Comparison of ENCODE assay signal across 8 cellular contexts in the genomic region with DNA sequence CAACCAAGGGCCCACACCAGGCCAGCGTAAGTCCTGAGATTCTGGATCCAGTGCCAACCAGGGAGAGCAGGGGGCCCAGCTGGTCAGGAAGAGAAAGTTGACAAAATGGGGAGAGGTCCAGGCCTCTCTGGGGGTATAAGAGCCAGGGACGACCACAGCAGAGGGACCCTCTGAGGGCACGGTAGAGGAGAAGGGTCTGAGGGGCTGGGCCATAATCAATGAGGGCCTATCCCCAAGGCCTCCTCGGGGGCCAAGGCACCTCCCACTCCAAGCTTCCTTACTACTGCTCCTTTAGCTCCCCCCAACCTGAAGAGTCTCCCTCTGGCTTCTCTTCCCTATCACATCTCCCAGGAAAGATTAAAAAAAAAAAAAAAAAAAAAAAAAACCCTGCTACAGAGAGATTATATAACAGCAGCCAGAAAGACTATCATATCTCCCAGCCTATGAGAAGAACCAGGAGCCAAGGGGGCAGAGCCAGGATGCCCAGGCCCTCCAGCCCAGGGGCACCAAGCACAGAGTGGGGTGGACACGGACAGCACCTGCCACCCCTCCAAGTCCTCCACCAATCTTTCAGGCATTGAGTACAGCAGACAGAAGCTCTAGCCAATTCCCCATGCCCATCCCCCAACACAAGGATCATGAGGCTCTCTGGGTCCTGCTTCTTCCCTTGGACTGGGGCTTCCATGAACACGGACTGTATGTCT. TPM values are rescaled to one million over a fixed set of nuclear protein-coding genes. Genes with fewer than 3 reads are reported as not detected.
DNase-seq lines count a peak whose midpoint lies in the region; ATAC-seq and TF ChIP-seq lines count a peak whose summit lies in the region.

No MANE protein-coding gene starts in this region.

- H3K27ac ChIP-seq in angular gyrus (ENCODE audit: low read depth, low read length) (peak overlapping the region; percentile 75), lung (ENCODE audit: low read depth in 1 of 2, low read length in 1 of 2) (peak overlapping the region; percentile 17 to 99), thymus (ENCODE audit: low read depth) (no peak overlapping the region)

- CTCF ChIA-PET in activated CD8-positive, alpha-beta memory T cell treated with anti-CD3 and anti-CD28 coated beads, Interleukin-2, amount 10 ng/mL, durations not matched to agents 7 days and 5 days (lab: Charles Lee): interaction anchor here (1.0 to 18.2 kb wide), 6 partner anchors 11 to 228 kb away, joined by 3 to 372 read pairs (median 5); no protein-coding TSS in a partner anchor

- H3K4me1 ChIP-seq in lung (ENCODE audit: control insufficient read depth in 2 of 2, insufficient read depth in 2 of 2, low read length in 2 of 2) (peaks cover 46 to 60% of the 10 kb centered on the region in 2 donors), thymus (ENCODE audit: control insufficient read depth, insufficient read depth, low read length) (peaks cover 75% of the 10 kb centered on the region)

- peaks cover 0 to 4% of the 10 kb centered on the region in 2 donors for H3K36me3 ChIP-seq in lung (ENCODE audit: control insufficient read depth in 2 of 2, insufficient read depth in 2 of 2, low read length in 2 of 2)
- H3K36me3 ChIP-seq in thymus (ENCODE audit: control insufficient read depth, insufficient read depth): peaks cover 15% of the 10 kb centered on the region

- H3K9me3 ChIP-seq in lung (ENCODE audit: control insufficient read depth in 2 of 2, insufficient read depth in 1 of 2, low read length in 1 of 2) (no peaks in the 10 kb centered on the region), thymus (ENCODE audit: control insufficient read depth) (peaks cover 2% of the 10 kb centered on the region)

- peaks cover 18% of the 10 kb centered on the region for H3K36me3 Mint-ChIP-seq in activated CD8-positive, alpha-beta memory T cell treated with anti-CD3 and anti-CD28 coated beads, Interleukin-2, amount 10 ng/mL, durations not matched to agents 7 days and 5 days

- H3K4me3 Mint-ChIP-seq in activated CD8-positive, alpha-beta memory T cell treated with anti-CD3 and anti-CD28 coated beads, Interleukin-2, amount 10 ng/mL, durations not matched to agents 7 days and 5 days: peak overlapping the region; percentile 88

- no peaks in the 10 kb centered on the region for H3K27me3 Mint-ChIP-seq in activated CD8-positive, alpha-beta memory T cell treated with anti-CD3 and anti-CD28 coated beads, Interleukin-2, amount 10 ng/mL, durations not matched to agents 7 days and 5 days

- H3K4me3 ChIP-seq in lung: peak overlapping the region; percentile 21
- peak overlapping the region; percentile 99 for H3K4me3 ChIP-seq in thymus (ENCODE audit: low read length)

- no peaks in the 10 kb centered on the region for H3K27me3 ChIP-seq in lung (ENCODE audit: control insufficient read depth, insufficient read depth)
- H3K27me3 ChIP-seq in thymus (ENCODE audit: control insufficient read depth, insufficient read depth): no peaks in the 10 kb centered on the region

- H3K4me1 Mint-ChIP-seq in activated CD8-positive, alpha-beta memory T cell treated with anti-CD3 and anti-CD28 coated beads, Interleukin-2, amount 10 ng/mL, durations not matched to agents 7 days and 5 days: peaks cover 75% of the 10 kb centered on the region

- H3K27ac Mint-ChIP-seq in activated CD8-positive, alpha-beta memory T cell treated with anti-CD3 and anti-CD28 coated beads, Interleukin-2, amount 10 ng/mL, durations not matched to agents 7 days and 5 days: peak overlapping the region; percentile 50

- TF ChIP-seq CTCF in lung (IDR thresholded peaks at IDR 0.05; ENCODE audit: control extremely low read depth, extremely low read depth): no peak

- H3K9me3 Mint-ChIP-seq in activated CD8-positive, alpha-beta memory T cell treated with anti-CD3 and anti-CD28 coated beads, Interleukin-2, amount 10 ng/mL, durations not matched to agents 7 days and 5 days (ENCODE audit: low read depth): no peaks in the 10 kb centered on the region

- 41 to 53% methylated on average over 6 of the region's 6 CpGs for WGBS in lung, 2 donors
- WGBS in thymus: 79% methylated on average over 6 of the region's 6 CpGs

- no peak for DNase-seq in activated CD8-positive, alpha-beta memory T cell treated with anti-CD3 and anti-CD28 coated beads, Interleukin-2, amount 10 ng/mL, durations not matched to agents 7 days and 5 days
- DNase-seq in activated CD8-positive, alpha-beta memory T cell treated with anti-CD3 and anti-CD28 coated beads, Interleukin-2, amount 50 U/mL, for 4 hours: no peak
- DNase-seq in lung (ENCODE audit: low spot score) (no peak), NCI-H187 treated with DMSO at 0.1 percent for 48 hours (lab: John Stamatoyannopoulos, UW) (no peak)
- DNase-seq in NK-92 treated with Interleukin-12 subunit alpha and Interleukin-12 subunit beta, amount 100 ng/mL, for 24 hours (lab: John Stamatoyannopoulos, UW): no peak

- ATAC-seq in activated CD8-positive, alpha-beta memory T cell treated with anti-CD3 and anti-CD28 coated beads, Interleukin-2, amount 10 ng/mL, durations not matched to agents 7 days and 5 days: no peak
- ATAC-seq in lung (ENCODE audit: insufficient read depth, low FRiP score) (no peak), HG03045 (IDR thresholded peaks at IDR 0.05; ENCODE audit: unreplicated experiment) (no peak)

RNA-seq across cellular contexts. Expression of a gene that starts 2.7 kb away (rescaled TPM):
- 10 to 100 TPM; 57.1 to 63.1 TPM for total RNA-seq in activated CD8-positive, alpha-beta memory T cell treated with anti-CD3 and anti-CD28 coated beads, Interleukin-2, amount 10 ng/mL, durations not matched to agents 7 days and 5 days
- total RNA-seq in lung: 10 to 100 TPM; 23.0 to 52.5 TPM
- polyA plus RNA-seq in lung (10 to 100 TPM; 23.0 to 23.3 TPM), thymus (26.3 TPM)
